12 cellular contexts compared by ENCODE assay signal in the genomic region with DNA sequence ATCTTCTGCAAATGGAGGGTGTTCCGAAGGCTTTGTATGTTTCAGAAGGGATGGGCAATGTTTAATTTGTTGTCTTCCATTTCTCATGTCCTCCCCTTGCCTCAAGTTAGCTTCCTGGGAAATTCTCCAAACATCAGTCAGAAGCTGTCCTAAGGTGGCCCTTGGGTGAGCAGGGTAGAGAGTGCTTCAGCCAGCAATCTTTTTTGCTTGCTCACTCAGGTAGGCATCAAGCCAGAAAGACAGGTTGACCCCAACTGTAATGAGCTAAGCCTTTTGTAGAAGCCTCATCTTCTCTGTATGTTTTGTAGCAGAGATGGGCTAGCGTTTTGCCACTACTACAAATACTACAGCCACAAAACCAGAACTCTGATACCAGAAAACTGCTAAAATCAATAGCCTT.
DNase-seq lines count a peak whose midpoint lies in the region; TF ChIP-seq lines count a peak whose summit lies in the region.
"Had no signal": no experiment of that assay in that cellular context is flagged by ENCODE, and none has a peak within 500 bp of the region (broad histone marks: within the 10 kb centered on the region; RNA-seq: fewer than 3 reads in every experiment).

No MANE protein-coding gene starts in this region.

- H3K27me3 Mint-ChIP-seq in activated naive CD4-positive, alpha-beta T cell treated with anti-CD3 and anti-CD28 coated beads for 36 hours (ENCODE audit: low read depth) = no peaks in the 10 kb centered on the region
- peaks cover 0 to 2% of the 10 kb centered on the region in 2 donors for H3K27me3 Mint-ChIP-seq in CD4-positive, alpha-beta memory T cell

- H3K4ac ChIP-seq in trophoblast cell (ENCODE audit: low read depth, low read length) = no peak overlapping the region

- no CpG with 5 or more reads among the region's 2 CpGs for WGBS in trophoblast cell (ENCODE audit: extremely low coverage, insufficient coverage, insufficient read length)
- 82 to 89% (median 87%) methylated on average over 2 of the region's 2 CpGs for WGBS in stomach, 5 donors

- no peak overlapping the region for H3K27ac Mint-ChIP-seq in activated naive CD4-positive, alpha-beta T cell treated with anti-CD3 and anti-CD28 coated beads for 36 hours
- H3K27ac Mint-ChIP-seq in CD4-positive, alpha-beta memory T cell = peak overlapping the region in 2 of 7 donors; percentile 38 to 73

- H3K9ac ChIP-seq in trophoblast cell (ENCODE audit: low read length) = no peak overlapping the region

- H3K27me3 ChIP-seq in trophoblast cell (ENCODE audit: insufficient read depth, low read length) (no peaks in the 10 kb centered on the region), stomach (no peaks in the 10 kb centered on the region)
- H3K27me3 ChIP-seq in CD4-positive, alpha-beta memory T cell (ENCODE audit: insufficient read depth, low read length) = no peaks in the 10 kb centered on the region

- TF ChIP-seq EP300 in stomach (IDR thresholded peaks at IDR 0.05) = no peak

- H2BK12ac ChIP-seq in trophoblast cell (ENCODE audit: low read length) = no peak overlapping the region

- no peak overlapping the region for H2BK5ac ChIP-seq in trophoblast cell (ENCODE audit: low read depth, low read length, poor library complexity)

- no peak for TF ChIP-seq POLR2A in stomach (IDR thresholded peaks at IDR 0.05)

- no peaks in the 10 kb centered on the region for H3K4me1 ChIP-seq in trophoblast cell (ENCODE audit: control insufficient read depth in 1 of 2, insufficient read depth in 2 of 2, low read length in 2 of 2)
- no peaks in the 10 kb centered on the region for H3K4me1 ChIP-seq in stomach
- H3K4me1 ChIP-seq in CD4-positive, alpha-beta memory T cell (ENCODE audit: insufficient read depth, low read length) = peaks cover 23% of the 10 kb centered on the region

- H2AFZ ChIP-seq in trophoblast cell (ENCODE audit: insufficient read depth, low read length, poor library complexity) = no peak overlapping the region

- H4K91ac ChIP-seq in trophoblast cell (ENCODE audit: low read depth, low read length) = no peak overlapping the region

- no peaks in the 10 kb centered on the region for H3K36me3 Mint-ChIP-seq in activated naive CD4-positive, alpha-beta T cell treated with anti-CD3 and anti-CD28 coated beads for 36 hours (ENCODE audit: low read depth)
- H3K36me3 Mint-ChIP-seq in CD4-positive, alpha-beta memory T cell = no peaks in the 10 kb centered on the region

- H3K4me3 ChIP-seq in trophoblast cell (ENCODE audit: low read depth, low read length) (no peak overlapping the region), stomach (no peak overlapping the region)
- H3K4me3 ChIP-seq in CD4-positive, alpha-beta memory T cell (ENCODE audit: low read length in 2 of 2) = no peak overlapping the region

- no peak overlapping the region for H4K8ac ChIP-seq in trophoblast cell (ENCODE audit: low read depth, low read length)

- intact Hi-C loops in activated naive CD4-positive, alpha-beta T cell treated with anti-CD3 and anti-CD28 coated beads for 36 hours (cut with micrococcal nuclease) = loop anchor here (5.0 to 10.0 kb wide), 4 partner anchors 566 to 854 kb away; partner anchors contain the start of genes ALDH9A1, MGST3 and UCK2
- intact Hi-C loops in stomach (cut with DNase I; ENCODE audit: low total_unique reads) = no loop called here
- intact Hi-C loops in CD4-positive, alpha-beta memory T cell (cut with micrococcal nuclease) = loop anchor here (10.0 kb wide), 1 partner anchor 404 kb away; no protein-coding TSS in a partner anchor

- no peak overlapping the region for H3K23ac ChIP-seq in trophoblast cell (ENCODE audit: low read length)

- DNase-seq in activated naive CD4-positive, alpha-beta T cell treated with anti-CD3 and anti-CD28 coated beads for 36 hours = no peak
- no peak for DNase-seq in activated naive CD4-positive, alpha-beta T cell (lab: John Stamatoyannopoulos, UW)
- DNase-seq in H4 (ENCODE audit: low spot score) = peak; percentile 36
- DNase-seq in RPMI8226 = peak; percentile 55
- peak; percentile 23 to 50 for DNase-seq in trophoblast cell
- no peak for DNase-seq in D341Med (ENCODE audit: low spot score)
- DNase-seq in stomach = no peak
- DNase-seq in CD4-positive, alpha-beta memory T cell = no peak
- DNase-seq: 8988T, AML-193, DMS 273 treated with DMSO at 0.1 percent for 48 hours had no signal

- no peak for TF ChIP-seq CTCF in stomach (IDR thresholded peaks at IDR 0.05)

- H3K79me2 ChIP-seq in trophoblast cell (ENCODE audit: control insufficient read depth, insufficient read depth, low read length, poor library complexity) = no peaks in the 10 kb centered on the region

- H3K4me1 Mint-ChIP-seq in activated naive CD4-positive, alpha-beta T cell treated with anti-CD3 and anti-CD28 coated beads for 36 hours (ENCODE audit: low read depth) = peaks cover 14% of the 10 kb centered on the region
- H3K4me1 Mint-ChIP-seq in CD4-positive, alpha-beta memory T cell = peaks cover 0 to 18% (median 7%) of the 10 kb centered on the region in 4 donors

- H3K79me1 ChIP-seq in trophoblast cell (ENCODE audit: low read length) = no peaks in the 10 kb centered on the region

- peaks cover 1% of the 10 kb centered on the region for H3K9me3 Mint-ChIP-seq in activated naive CD4-positive, alpha-beta T cell treated with anti-CD3 and anti-CD28 coated beads for 36 hours
- peaks cover 0 to 3% (median 0%) of the 10 kb centered on the region in 8 donors for H3K9me3 Mint-ChIP-seq in CD4-positive, alpha-beta memory T cell

- H3K4me3 Mint-ChIP-seq in activated naive CD4-positive, alpha-beta T cell treated with anti-CD3 and anti-CD28 coated beads for 36 hours = peak overlapping the region; percentile 25
- peak overlapping the region in 1 of 8 donors; percentile 22 for H3K4me3 Mint-ChIP-seq in CD4-positive, alpha-beta memory T cell

- H3K9me3 ChIP-seq in trophoblast cell (ENCODE audit: insufficient read depth, low read depth, low read length) (no peaks in the 10 kb centered on the region), stomach (no peaks in the 10 kb centered on the region)
- H3K9me3 ChIP-seq in CD4-positive, alpha-beta memory T cell (ENCODE audit: control insufficient read depth in 1 of 2, low read length in 2 of 2) = no peaks in the 10 kb centered on the region

- no peak overlapping the region for H3K18ac ChIP-seq in trophoblast cell (ENCODE audit: low read length)

- H2AK5ac ChIP-seq in trophoblast cell (ENCODE audit: low read length) = no peak overlapping the region

- H3K27ac ChIP-seq in trophoblast cell (ENCODE audit: low read depth, low read length) = no peak overlapping the region
- no peak overlapping the region for H3K27ac ChIP-seq in stomach
- no peak overlapping the region for H3K27ac ChIP-seq in CD4-positive, alpha-beta memory T cell (ENCODE audit: low read depth, low read length)
- H3K27ac ChIP-seq: C4-2B had no signal

- H4K12ac ChIP-seq in trophoblast cell (ENCODE audit: low read depth, low read length) = no peak overlapping the region

- CTCF ChIA-PET in activated naive CD4-positive, alpha-beta T cell treated with anti-CD3 and anti-CD28 coated beads for 36 hours (lab: Charles Lee) = interaction anchor here (3.7 kb wide), 1 partner anchor 9 kb away, joined by 18 read pairs; no protein-coding TSS in a partner anchor
- CTCF ChIA-PET in CD4-positive, alpha-beta memory T cell (lab: Charles Lee; ENCODE audit: partially characterized antibody) = interaction anchor here (1.5 to 6.2 kb wide), 3 partner anchors 9 to 560 kb away, joined by 3 to 81 read pairs (median 6); no protein-coding TSS in a partner anchor

- no peak overlapping the region for H3K4me2 ChIP-seq in trophoblast cell (ENCODE audit: low read length)

- H3K14ac ChIP-seq in trophoblast cell (ENCODE audit: low read length) = no peak overlapping the region

- POLR2A ChIA-PET in CD4-positive, alpha-beta memory T cell (lab: Charles Lee; ENCODE audit: partially characterized antibody) = interaction anchor here (2.2 kb wide), 1 partner anchor 9 kb away, joined by 6 read pairs; no protein-coding TSS in a partner anchor

- H2BK120ac ChIP-seq in trophoblast cell (ENCODE audit: insufficient read depth, low read length, poor library complexity) = no peak overlapping the region

- no peaks in the 10 kb centered on the region for H3K36me3 ChIP-seq in trophoblast cell (ENCODE audit: control insufficient read depth in 1 of 2, insufficient read depth in 2 of 2, low read length in 2 of 2)
- no peaks in the 10 kb centered on the region for H3K36me3 ChIP-seq in stomach
- H3K36me3 ChIP-seq in CD4-positive, alpha-beta memory T cell (ENCODE audit: insufficient read depth, low read length) = no peaks in the 10 kb centered on the region

Comparison
In these comparisons a context has a peak if more than half of its experiments do, and no peak if none do; other contexts are left out.
1. DNase-seq: peak in H4 (single experiment), RPMI8226 (single experiment) and trophoblast cell (2 of 2); none in activated naive CD4-positive, alpha-beta T cell treated with anti-CD3 and anti-CD28 coated beads for 36 hours (single experiment), activated naive CD4-positive, alpha-beta T cell (0 of 4), D341Med (single experiment), stomach (single experiment) and CD4-positive, alpha-beta memory T cell (0 of 5).